ENCODE assay signal across 19 cellular contexts in the genomic region with DNA sequence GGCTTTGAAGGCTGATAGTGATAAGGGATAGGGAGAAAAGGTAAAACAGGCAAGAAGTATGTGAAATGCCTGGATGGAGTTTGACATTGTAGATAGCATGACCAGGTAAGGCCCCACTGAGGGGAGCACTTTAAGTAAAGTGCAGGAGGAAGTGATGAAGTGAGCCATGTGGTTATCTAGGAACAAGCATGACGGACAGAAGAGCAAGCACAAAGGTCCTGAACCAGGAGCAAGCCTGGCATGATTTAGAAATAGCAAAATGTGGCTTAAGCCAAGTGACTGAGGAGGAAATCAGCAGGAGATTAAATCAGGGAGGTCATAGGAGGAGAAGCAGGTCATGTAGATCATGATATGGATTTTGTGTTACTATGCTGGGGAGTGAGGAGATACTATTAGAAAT.
"Had no signal": no experiment of that assay in that cellular context is flagged by ENCODE, and none has a peak within 500 bp of the region (broad histone marks: within the 10 kb centered on the region; RNA-seq: fewer than 3 reads in every experiment).

No MANE protein-coding gene starts in this region.

- H3K4me3 ChIP-seq: dorsolateral prefrontal cortex, esophagus muscularis mucosa, mucosa of descending colon, spleen, transverse colon had no signal

- H3K9me3 ChIP-seq: esophagus muscularis mucosa, mucosa of descending colon, spleen, transverse colon had no signal

- DNase-seq: activated CD4-positive, alpha-beta T cell treated with anti-CD3 and anti-CD28 coated beads, Interleukin-2, amount 50 U/mL, for 48 hours; activated CD4-positive, CD25-positive, alpha-beta regulatory T cell treated with anti-CD3 and anti-CD28 coated beads, Interleukin-2, amount 50 U/mL, for 72 hours; activated CD8-positive, alpha-beta memory T cell treated with anti-CD3 and anti-CD28 coated beads, Interleukin-2, amount 50 U/mL, for 4 hours; activated naive CD8-positive, alpha-beta T cell treated with anti-CD3 and anti-CD28 coated beads, Interleukin-2, amount 10 ng/mL, durations not matched to agents 7 days and 5 days; activated T-cell treated with anti-CD3 and anti-CD28 coated beads, Interleukin-2, amount 50 U/mL, for 72 hours; anterior cingulate cortex; dorsolateral prefrontal cortex; immature natural killer cell; left colon; mammary epithelial cell; mucosa of descending colon; naive thymus-derived CD8-positive, alpha-beta T cell; spleen; stimulated activated CD4-positive, alpha-beta T cell treated with anti-CD3 and anti-CD28 coated beads, Interleukin-1b, Interleukin-23, amount 100 ng/mL, for 48 hours; stimulated activated naive B cell treated with anti-CD40 and anti-IgM and Interleukin-4, amounts not matched to agents 10 μg/mL and 1 μg/mL and 100 μg/mL, for 72 hours; transverse colon had no signal

- H3K27ac Mint-ChIP-seq: activated naive CD8-positive, alpha-beta T cell treated with anti-CD3 and anti-CD28 coated beads, Interleukin-2, amount 10 ng/mL, durations not matched to agents 7 days and 5 days; activated T-cell treated with anti-CD3 and anti-CD28 coated beads, Interleukin-2, amount 50 U/mL, for 72 hours; stimulated activated naive B cell treated with anti-CD40 and anti-IgM and Interleukin-4, amounts not matched to agents 10 μg/mL and 1 μg/mL and 100 μg/mL, for 72 hours; T-helper 1 cell treated with Interleukin-12 subunit alpha and Interleukin-12 subunit beta and Interleukin-4 antibody, amounts not matched to agents 30 μg/mL and 1 μg/mL, for 36 hours had no signal

- H3K27me3 ChIP-seq: dorsolateral prefrontal cortex, esophagus muscularis mucosa, spleen, transverse colon had no signal

- H3K36me3 Mint-ChIP-seq: immature natural killer cell; naive thymus-derived CD8-positive, alpha-beta T cell; stimulated activated naive B cell treated with anti-CD40 and anti-IgM and Interleukin-4, amounts not matched to agents 10 μg/mL and 1 μg/mL and 100 μg/mL, for 72 hours had no signal

- H3K4me3 Mint-ChIP-seq: activated naive CD8-positive, alpha-beta T cell treated with anti-CD3 and anti-CD28 coated beads, Interleukin-2, amount 10 ng/mL, durations not matched to agents 7 days and 5 days; activated T-cell treated with anti-CD3 and anti-CD28 coated beads, Interleukin-2, amount 50 U/mL, for 72 hours; immature natural killer cell; naive thymus-derived CD8-positive, alpha-beta T cell; stimulated activated naive B cell treated with anti-CD40 and anti-IgM and Interleukin-4, amounts not matched to agents 10 μg/mL and 1 μg/mL and 100 μg/mL, for 72 hours; T-helper 1 cell treated with Interleukin-12 subunit alpha and Interleukin-12 subunit beta and Interleukin-4 antibody, amounts not matched to agents 30 μg/mL and 1 μg/mL, for 36 hours had no signal

- H3K27ac ChIP-seq: dorsolateral prefrontal cortex, esophagus muscularis mucosa, spleen, transverse colon had no signal

- H3K9me3 Mint-ChIP-seq: activated naive CD8-positive, alpha-beta T cell treated with anti-CD3 and anti-CD28 coated beads, Interleukin-2, amount 10 ng/mL, durations not matched to agents 7 days and 5 days; activated T-cell treated with anti-CD3 and anti-CD28 coated beads, Interleukin-2, amount 50 U/mL, for 72 hours; immature natural killer cell; naive thymus-derived CD8-positive, alpha-beta T cell; T-helper 1 cell treated with Interleukin-12 subunit alpha and Interleukin-12 subunit beta and Interleukin-4 antibody, amounts not matched to agents 30 μg/mL and 1 μg/mL, for 36 hours had no signal

- H3K27me3 Mint-ChIP-seq: activated naive CD8-positive, alpha-beta T cell treated with anti-CD3 and anti-CD28 coated beads, Interleukin-2, amount 10 ng/mL, durations not matched to agents 7 days and 5 days; naive thymus-derived CD8-positive, alpha-beta T cell had no signal

- ATAC-seq: activated T-cell treated with anti-CD3 and anti-CD28 coated beads, Interleukin-2, amount 50 U/mL, for 72 hours; left colon; mucosa of descending colon; naive thymus-derived CD8-positive, alpha-beta T cell; sciatic nerve; stimulated activated naive B cell treated with anti-CD40 and anti-IgM and Interleukin-4, amounts not matched to agents 10 μg/mL and 1 μg/mL and 100 μg/mL, for 72 hours had no signal

- H3K36me3 ChIP-seq: esophagus muscularis mucosa, spleen, transverse colon had no signal
